20 cellular contexts compared by ENCODE assay signal in genomic region chr19:50312967-50313811, GRCh38. TPM values are rescaled to one million over a fixed set of nuclear protein-coding genes. Genes with fewer than 3 reads are reported as not detected.
DNase-seq lines count a peak whose midpoint lies in the region; ATAC-seq and TF ChIP-seq lines count a peak whose summit lies in the region.
"Had no signal": no experiment of that assay in that cellular context is flagged by ENCODE, and none has a peak within 500 bp of the region (broad histone marks: within the 10 kb centered on the region; RNA-seq: fewer than 3 reads in every experiment).

No MANE protein-coding gene starts in this region.

- H3K36me3 ChIP-seq in heart left ventricle (peaks cover 0 to 2% (median 0%) of the 10 kb centered on the region in 9 donors), OCI-LY7 (ENCODE audit: insufficient read depth, low read length) (peaks cover 12% of the 10 kb centered on the region), iPS-15b (ENCODE audit: control insufficient read depth, insufficient read depth, low read length) (peaks cover 5% of the 10 kb centered on the region), smooth muscle cell (ENCODE audit: low read depth) (no peaks in the 10 kb centered on the region)
- no peaks in the 10 kb centered on the region for H3K36me3 ChIP-seq in naive thymus-derived CD4-positive, alpha-beta T cell (ENCODE audit: control insufficient read depth in 2 of 3, insufficient read depth in 3 of 3, low read length in 3 of 3)
- H3K36me3 ChIP-seq: SJSA1 had no signal

- H2AFZ ChIP-seq in OCI-LY7 (ENCODE audit: low read length): no peak overlapping the region
- H2AFZ ChIP-seq in smooth muscle cell (ENCODE audit: low read depth): no peak overlapping the region

- peaks cover 65 to 80% (median 69%) of the 10 kb centered on the region in 5 donors for H3K27me3 Mint-ChIP-seq in naive thymus-derived CD4-positive, alpha-beta T cell

- DNase-seq in heart left ventricle (no peak), left cardiac atrium (no peak), OCI-LY7 (ENCODE audit: low spot score) (no peak), smooth muscle cell (lab: John Stamatoyannopoulos, UW; ENCODE audit: unreplicated experiment) (no peak), DMS79 treated with DMSO at 0.1 percent for 48 hours (lab: John Stamatoyannopoulos, UW) (no peak)
- DNase-seq in stimulated activated CD4-positive, alpha-beta T cell treated with anti-CD3 and anti-CD28 coated beads, Interleukin-1b, Interleukin-23, amount 100 ng/mL, for 48 hours: no peak
- no peak for DNase-seq in naive thymus-derived CD4-positive, alpha-beta T cell
- DNase-seq: activated CD4-positive, alpha-beta T cell treated with anti-CD3 and anti-CD28 coated beads for 48 hours; activated CD8-positive, alpha-beta memory T cell treated with anti-CD3 and anti-CD28 coated beads, Interleukin-2, amount 50 U/mL, for 4 hours; activated naive CD4-positive, alpha-beta T cell treated with anti-CD3 and anti-CD28 coated beads for 36 hours; CD4-positive, alpha-beta memory T cell; erythroblast; GDM1; NCI-H226; stimulated activated naive CD4-positive, alpha-beta T cell; T1000 had no signal

- peaks cover 13 to 20% (median 15%) of the 10 kb centered on the region in 7 donors for H3K4me1 Mint-ChIP-seq in naive thymus-derived CD4-positive, alpha-beta T cell

- no peaks in the 10 kb centered on the region for H3F3A ChIP-seq in smooth muscle cell (ENCODE audit: low read depth)

- no peak overlapping the region for H3K27ac Mint-ChIP-seq in naive thymus-derived CD4-positive, alpha-beta T cell
- H3K27ac Mint-ChIP-seq: activated naive CD4-positive, alpha-beta T cell treated with anti-CD3 and anti-CD28 coated beads for 36 hours; CD4-positive, alpha-beta memory T cell; dendritic cell treated with granulocyte-macrophage colony-stimulating factor and Interleukin-4, amounts not matched to agents 40 ng/mL and 50 ng/mL, for 4 days had no signal

- no peaks in the 10 kb centered on the region for H4K20me1 ChIP-seq in OCI-LY7 (ENCODE audit: insufficient read depth, low read length)
- H4K20me1 ChIP-seq in smooth muscle cell (ENCODE audit: low read depth): no peaks in the 10 kb centered on the region

- no peaks in the 10 kb centered on the region for H3K9me2 ChIP-seq in OCI-LY7 (ENCODE audit: insufficient read depth, low read length)

- H3K4me2 ChIP-seq in OCI-LY7 (ENCODE audit: low read length) (no peak overlapping the region), smooth muscle cell (peak overlapping the region; percentile 82)

- TF ChIP-seq CTCF in heart left ventricle (IDR thresholded peaks at IDR 0.05): no peak
- no peak for TF ChIP-seq CTCF in OCI-LY7 (conservative IDR thresholded peaks at IDR 0.05; ENCODE audit: low read length)
- TF ChIP-seq CTCF in smooth muscle cell (IDR thresholded peaks at IDR 0.05; ENCODE audit: borderline replicate concordance, insufficient read depth, poor library complexity, severe bottlenecking): no peak

- peaks cover 0 to 7% (median 4%) of the 10 kb centered on the region in 5 donors for H3K36me3 Mint-ChIP-seq in naive thymus-derived CD4-positive, alpha-beta T cell
- H3K36me3 Mint-ChIP-seq: CD4-positive, alpha-beta memory T cell had no signal

- H3K9ac ChIP-seq in iPS-15b (ENCODE audit: low read depth, low read length) (peak overlapping the region; percentile 42), smooth muscle cell (ENCODE audit: low read depth) (no peak overlapping the region)

- H3K4me1 ChIP-seq in heart left ventricle (peaks cover 0 to 22% (median 0%) of the 10 kb centered on the region in 12 donors), OCI-LY7 (ENCODE audit: insufficient read depth, low read length, poor library complexity, severe bottlenecking) (peaks cover 13% of the 10 kb centered on the region), iPS-15b (ENCODE audit: control insufficient read depth, insufficient read depth, low read length) (peaks cover 6% of the 10 kb centered on the region), smooth muscle cell (ENCODE audit: low read depth) (no peaks in the 10 kb centered on the region)
- H3K4me1 ChIP-seq in naive thymus-derived CD4-positive, alpha-beta T cell (ENCODE audit: control insufficient read depth in 2 of 2, insufficient read depth in 2 of 2, low read length in 2 of 2): no peaks in the 10 kb centered on the region
- H3K4me1 ChIP-seq: SJSA1 had no signal

- H3K4me3 ChIP-seq in heart left ventricle: peak overlapping the region in 7 of 12 donors; percentile 5 to 40 (median 25)
- H3K4me3 ChIP-seq in OCI-LY7 (ENCODE audit: low read depth, low read length, poor library complexity, severe bottlenecking): no peak overlapping the region
- peak overlapping the region; percentile 60 for H3K4me3 ChIP-seq in iPS-15b (ENCODE audit: low read depth, low read length)
- H3K4me3 ChIP-seq in smooth muscle cell: peak overlapping the region; percentile 38
- H3K4me3 ChIP-seq in naive thymus-derived CD4-positive, alpha-beta T cell (ENCODE audit: low read length): no peak overlapping the region
- H3K4me3 ChIP-seq: SJSA1 had no signal

- ATAC-seq in heart left ventricle: no peak
- no peak for ATAC-seq in left cardiac atrium
- no peak for ATAC-seq in naive thymus-derived CD4-positive, alpha-beta T cell

- TF ChIP-seq POLR2A in heart left ventricle (IDR thresholded peaks at IDR 0.05): no peak

- intact Hi-C loops in heart left ventricle (cut with DNase I) (no loop called here), left cardiac atrium (cut with DNase I) (no loop called here), OCI-LY7 (cut with micrococcal nuclease; ENCODE audit: unreplicated experiment) (no loop called here)
- intact Hi-C loops in naive thymus-derived CD4-positive, alpha-beta T cell (cut with micrococcal nuclease): no loop called here

- WGBS in heart left ventricle, 4 donors: 8 to 13% (median 10%) methylated on average over 24 to 27 of the region's 27 CpGs
- WGBS in smooth muscle cell (ENCODE audit: low lambda C conversion rate): 19% methylated on average over 27 of the region's 27 CpGs

- peaks cover 11 to 61% (median 50%) of the 10 kb centered on the region in 9 donors for H3K27me3 ChIP-seq in heart left ventricle
- peaks cover 14% of the 10 kb centered on the region for H3K27me3 ChIP-seq in iPS-15b (ENCODE audit: control insufficient read depth, insufficient read depth, low read length)
- H3K27me3 ChIP-seq in smooth muscle cell (ENCODE audit: low read depth): peaks cover 38% of the 10 kb centered on the region
- H3K27me3 ChIP-seq in naive thymus-derived CD4-positive, alpha-beta T cell (ENCODE audit: control insufficient read depth in 2 of 2, insufficient read depth in 2 of 2, low read length in 2 of 2): peaks cover 0 to 23% of the 10 kb centered on the region in 2 donors

- POLR2A ChIA-PET in OCI-LY7 (lab: Charles Lee): no interaction called here
- POLR2A ChIA-PET in naive thymus-derived CD4-positive, alpha-beta T cell (lab: Charles Lee): no interaction called here

- no peak overlapping the region for H3K27ac ChIP-seq in heart left ventricle
- no peak overlapping the region for H3K27ac ChIP-seq in OCI-LY7 (ENCODE audit: low read depth, low read length, poor library complexity, severe bottlenecking)
- H3K27ac ChIP-seq in smooth muscle cell (ENCODE audit: low read depth): no peak overlapping the region
- no peak overlapping the region for H3K27ac ChIP-seq in naive thymus-derived CD4-positive, alpha-beta T cell (ENCODE audit: low read depth, low read length)
- H3K27ac ChIP-seq: SJSA1 had no signal

- BruUV-seq in OCI-LY7 (replicated peaks; lab: Mats Ljungman, UMichigan): TSS peak; percentile 67

- H3K9me3 Mint-ChIP-seq in naive thymus-derived CD4-positive, alpha-beta T cell: peaks cover 0 to 9% (median 0%) of the 10 kb centered on the region in 11 donors
- H3K9me3 Mint-ChIP-seq: activated naive CD4-positive, alpha-beta T cell treated with anti-CD3 and anti-CD28 coated beads for 36 hours; dendritic cell treated with granulocyte-macrophage colony-stimulating factor and Interleukin-4, amounts not matched to agents 40 ng/mL and 50 ng/mL, for 4 days had no signal

- H3K79me2 ChIP-seq in OCI-LY7 (ENCODE audit: insufficient read depth, low read depth, low read length) (no peaks in the 10 kb centered on the region), smooth muscle cell (ENCODE audit: low read depth) (no peaks in the 10 kb centered on the region)

- peak overlapping the region in 1 of 10 donors; percentile 57 for H3K4me3 Mint-ChIP-seq in naive thymus-derived CD4-positive, alpha-beta T cell
- H3K4me3 Mint-ChIP-seq: activated naive CD4-positive, alpha-beta T cell treated with anti-CD3 and anti-CD28 coated beads for 36 hours; dendritic cell treated with granulocyte-macrophage colony-stimulating factor and Interleukin-4, amounts not matched to agents 40 ng/mL and 50 ng/mL, for 4 days had no signal

- CTCF ChIA-PET in OCI-LY7 (lab: Charles Lee; ENCODE audit: unreplicated experiment): no interaction called here
- CTCF ChIA-PET in naive thymus-derived CD4-positive, alpha-beta T cell (lab: Charles Lee): no interaction called here

- H3K9me3 ChIP-seq in heart left ventricle: peaks cover 0 to 1% (median 0%) of the 10 kb centered on the region in 12 donors
- H3K9me3 ChIP-seq in OCI-LY7 (ENCODE audit: low read length): no peaks in the 10 kb centered on the region
- no peaks in the 10 kb centered on the region for H3K9me3 ChIP-seq in iPS-15b (ENCODE audit: control insufficient read depth, insufficient read depth, low read length)
- H3K9me3 ChIP-seq in smooth muscle cell (replicated peaks; ENCODE audit: low read depth): no peaks in the 10 kb centered on the region
- H3K9me3 ChIP-seq in naive thymus-derived CD4-positive, alpha-beta T cell (ENCODE audit: control insufficient read depth in 2 of 3, low read length in 3 of 3): no peaks in the 10 kb centered on the region
- H3K9me3 ChIP-seq: SJSA1 had no signal

RNA-seq across cellular contexts. Expression of gene KCNC3, which starts 16.0 kb away (rescaled TPM):
- total RNA-seq in heart left ventricle: 1 to 10 TPM in 8 of 9 donors, under 1 TPM in 1; 0.87 to 4.4 (median 2.5) TPM
- 1 to 10 TPM; 1.7 to 3.3 TPM for polyA plus RNA-seq in heart left ventricle
- 1 to 10 TPM; 2.7 to 4.0 TPM for total RNA-seq in left cardiac atrium
- 7.1 and 7.4 TPM in 2 replicates for total RNA-seq in OCI-LY7 (2014; rRNA removed; shearing (Covaris generic))
- total RNA-seq in OCI-LY7 (2022): 21.7 and 23.4 TPM in 2 replicates
- total RNA-seq in smooth muscle cell: 0.54 and 1.4 TPM in 2 replicates
- 0.46 and 1.3 TPM in 2 replicates for polyA plus RNA-seq in smooth muscle cell
- total RNA-seq in naive thymus-derived CD4-positive, alpha-beta T cell: 10 to 100 TPM in 1 of 5 experiments, 1 to 10 TPM in 4; 1.9 to 11.1 (median 2.4) TPM
- not detected for polyA plus RNA-seq in naive thymus-derived CD4-positive, alpha-beta T cell
- total RNA-seq: SJSA1 had no signal
- polyA plus RNA-seq: CD4-positive, alpha-beta memory T cell had no signal

RNA-seq across cellular contexts. Expression of gene NAPSA, which starts 52.2 kb away (rescaled TPM):
- total RNA-seq in heart left ventricle (under 1 TPM in 4 of 9 donors, not detected in 5; 0.28 to 0.89 (median 0.66) TPM), left cardiac atrium (under 1 TPM; 0.47 to 0.97 TPM), OCI-LY7 (2022) (15.7 and 30.1 TPM in 2 replicates), smooth muscle cell (0.27 and 0.72 TPM in 2 replicates)
- polyA plus RNA-seq in heart left ventricle (under 1 TPM; 0.36 to 0.61 TPM), smooth muscle cell (0.65 and 2.1 TPM in 2 replicates)
- 2.6 and 5.7 TPM in 2 replicates for total RNA-seq in OCI-LY7 (2014; rRNA removed; shearing (Covaris generic))
- 1 to 10 TPM in 4 of 5 experiments, under 1 TPM in 1; 0.72 to 8.2 (median 4.5) TPM for total RNA-seq in naive thymus-derived CD4-positive, alpha-beta T cell
- polyA plus RNA-seq in naive thymus-derived CD4-positive, alpha-beta T cell: 1 to 10 TPM; 1.2 to 1.6 TPM
- total RNA-seq: mononuclear cell, SJSA1 had no signal

Comparison
In these comparisons a context has a peak if more than half of its experiments do, and no peak if none do; other contexts are left out.
1. H3K4me3 ChIP-seq: peak in heart left ventricle (7 of 12), iPS-15b (single experiment) and smooth muscle cell (single experiment); none in OCI-LY7 (single experiment) and naive thymus-derived CD4-positive, alpha-beta T cell (single experiment).